Comparison of ENCODE assay signal across 8 cellular contexts in the genomic region with DNA sequence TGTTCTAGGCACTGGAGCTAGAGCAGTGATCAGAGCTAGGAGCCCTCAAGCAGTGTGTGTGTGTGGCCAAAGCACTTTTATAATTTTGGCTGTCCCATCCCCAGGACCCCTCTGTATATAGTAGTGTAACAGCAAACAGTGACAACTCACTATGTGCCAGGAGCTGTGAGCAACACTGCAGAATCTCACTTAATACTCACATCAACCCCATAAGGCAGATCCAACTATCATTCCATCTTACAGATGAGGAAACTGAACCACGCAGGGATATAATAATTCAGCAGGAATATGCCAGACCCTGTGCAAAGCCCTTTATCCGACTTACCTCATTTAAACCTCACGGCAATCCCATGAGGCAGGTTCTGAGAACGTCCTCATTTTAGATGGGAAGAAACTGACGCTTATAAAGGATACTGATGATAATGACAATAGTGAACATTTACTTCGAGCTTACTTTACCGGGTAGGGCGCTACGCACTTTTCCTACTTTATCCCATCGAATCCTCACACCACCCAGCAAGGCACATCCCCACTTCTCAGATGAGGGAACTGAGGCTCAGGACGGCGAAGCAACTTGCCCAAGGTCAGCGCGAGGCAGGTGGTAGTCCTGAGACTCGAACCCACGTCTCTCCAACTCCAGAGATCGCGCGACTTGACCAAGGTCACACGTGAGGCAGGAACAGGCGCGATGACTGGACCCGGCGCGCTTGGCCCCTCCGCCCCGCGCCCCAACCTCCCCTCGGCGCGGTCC. TPM values are rescaled to one million over a fixed set of nuclear protein-coding genes. Genes with fewer than 3 reads are reported as not detected.
DNase-seq lines count a peak whose midpoint lies in the region; ATAC-seq, FAIRE-seq and TF ChIP-seq lines count a peak whose summit lies in the region.

No MANE protein-coding gene starts in this region.

- H3K4me3 ChIP-seq in CD8-positive, alpha-beta T cell (ENCODE audit: low read depth, low read length), result peak overlapping the region; percentile 71
- H3K4me3 ChIP-seq in H7 (ENCODE audit: insufficient read depth, low read depth, low read length), result peak overlapping the region; percentile 92
- peak overlapping the region; percentile 93 to 99 (median 93) for H3K4me3 ChIP-seq in HepG2 (replicated peaks in 1 of 3; ENCODE audit: insufficient read depth in 1 of 3, low read depth in 2 of 3, low read length in 3 of 3)
- peak overlapping the region; percentile 90 to 98 for H3K4me3 ChIP-seq in stomach smooth muscle (ENCODE audit: low read length in 2 of 2)

- peaks cover 46% of the 10 kb centered on the region for H3K4me1 ChIP-seq in CD8-positive, alpha-beta T cell (ENCODE audit: insufficient read depth, low read length)
- H3K4me1 ChIP-seq in HepG2 (ENCODE audit: insufficient read depth, low read length) (peaks cover 57% of the 10 kb centered on the region), stomach smooth muscle (ENCODE audit: control insufficient read depth, insufficient read depth, low read length) (peaks cover 41% of the 10 kb centered on the region)

- no peaks in the 10 kb centered on the region for H3K9me3 Mint-ChIP-seq in CD8-positive, alpha-beta T cell
- peaks cover 0 to 2% (median 0%) of the 10 kb centered on the region in 5 experiments for H3K9me3 Mint-ChIP-seq in brain

- no peak for TF ChIP-seq RAD21 in HepG2 (CRISPR knock-in tag; IDR thresholded peaks at IDR 0.05)

- in situ Hi-C loops in HepG2 (cut with HindIII; ENCODE audit: extremely low pct_ligation_motif_present, low pct_unique_long_range_greater_than_20kb), result no loop called here

- H2AFZ ChIP-seq in HepG2 (ENCODE audit: low read length), result no peak overlapping the region

- peak overlapping the region; percentile 96 for H3K27ac Mint-ChIP-seq in CD8-positive, alpha-beta T cell
- peak overlapping the region; percentile 77 to 98 (median 95) for H3K27ac Mint-ChIP-seq in brain

- H3K27me3 Mint-ChIP-seq in CD8-positive, alpha-beta T cell (ENCODE audit: low read depth), result no peaks in the 10 kb centered on the region
- H3K27me3 Mint-ChIP-seq in brain, result peaks cover 10% of the 10 kb centered on the region

- H3K9ac ChIP-seq in HepG2 (ENCODE audit: insufficient read depth, low read depth, low read length) (peak overlapping the region; percentile 91), stomach smooth muscle (ENCODE audit: low read length in 2 of 2) (peak overlapping the region; percentile 75 to 91)

- intact Hi-C loops in CD8-positive, alpha-beta T cell (cut with DNase I, micrococcal nuclease), result loop anchor here (1.0 to 10.0 kb wide), 8 partner anchors 29 to 321 kb away; a partner anchor contains a TSS
- intact Hi-C loops in HepG2 (cut with micrococcal nuclease; ENCODE audit: unreplicated experiment), result no loop called here

- no peaks in the 10 kb centered on the region for H3K27me3 ChIP-seq in CD8-positive, alpha-beta T cell (ENCODE audit: insufficient read depth, low read length)
- H3K27me3 ChIP-seq in H7 (ENCODE audit: control insufficient read depth, insufficient read depth, low read length) (no peaks in the 10 kb centered on the region), HepG2 (ENCODE audit: control insufficient read depth in 1 of 2, insufficient read depth in 2 of 2, low read length in 2 of 2) (no peaks in the 10 kb centered on the region; a peak in 1 of 5 replicates), stomach smooth muscle (ENCODE audit: control insufficient read depth in 1 of 2, insufficient read depth in 2 of 2, low read length in 2 of 2) (no peaks in the 10 kb centered on the region)

- POLR2A ChIA-PET in CD8-positive, alpha-beta T cell (lab: Charles Lee), result interaction anchor here (1.1 to 3.7 kb wide), 8 partner anchors 11 to 176 kb away, joined by 3 to 26 read pairs (median 6); a partner anchor contains a TSS
- POLR2A ChIA-PET in HepG2 (lab: Yijun Ruan, JAX), result interaction anchor here (0.7 to 7.5 kb wide), 9 partner anchors 10 to 176 kb away, joined by 3 to 92 read pairs (median 6); a partner anchor contains a TSS

- DNase-seq in CD8-positive, alpha-beta T cell, result no peak
- DNase-seq in H7 (no peak), NOMO-1 treated with DMSO at 0.1 percent for 48 hours (lab: John Stamatoyannopoulos, UW; ENCODE audit: unreplicated experiment) (peak; percentile 34), HepG2 (ENCODE audit: low spot score) (peak; percentile 41), NCI-H446 treated with DMSO at 0.1 percent for 48 hours (lab: John Stamatoyannopoulos, UW) (no peak), NCI-H774 (lab: John Stamatoyannopoulos, UW) (no peak)

- H4K20me1 ChIP-seq in HepG2 (ENCODE audit: insufficient read depth, low read length), result peaks cover 9% of the 10 kb centered on the region

- peak overlapping the region; percentile 99 for H3K4me2 ChIP-seq in HepG2 (ENCODE audit: low read depth, low read length)

- peak overlapping the region; percentile 45 for H3K27ac ChIP-seq in CD8-positive, alpha-beta T cell (ENCODE audit: low read depth, low read length)
- H3K27ac ChIP-seq in HepG2 (ENCODE audit: extremely low read length, insufficient read depth, low read length) (peak overlapping the region; percentile 71), stomach smooth muscle (ENCODE audit: low read length) (peak overlapping the region; percentile 53)

- H3K9me3 ChIP-seq in CD8-positive, alpha-beta T cell (ENCODE audit: low read length), result no peaks in the 10 kb centered on the region
- H3K9me3 ChIP-seq in HepG2 (ENCODE audit: low read length) (no peaks in the 10 kb centered on the region), stomach smooth muscle (ENCODE audit: control insufficient read depth in 2 of 2, low read length in 2 of 2) (no peaks in the 10 kb centered on the region)

- no peak; a peak in 1 of 4 replicates for TF ChIP-seq POLR2A in HepG2 (IDR thresholded peaks at IDR 0.05; ENCODE audit: insufficient read depth in 1 of 2, low read depth in 2 of 2, low read length in 2 of 2)

- H3K4me3 Mint-ChIP-seq in CD8-positive, alpha-beta T cell, result peak overlapping the region; percentile 97
- peak overlapping the region; percentile 95 to 99 (median 97) for H3K4me3 Mint-ChIP-seq in brain

- TF ChIP-seq CTCF in CD8-positive, alpha-beta T cell (IDR thresholded peaks at IDR 0.05), result no peak
- TF ChIP-seq CTCF in brain (conservative IDR thresholded peaks at IDR 0.05), result no peak
- TF ChIP-seq CTCF in HepG2 (CRISPR knock-in tag; IDR thresholded peaks at IDR 0.05), result no peak

- no peaks in the 10 kb centered on the region for H3K36me3 ChIP-seq in CD8-positive, alpha-beta T cell (ENCODE audit: insufficient read depth, low read length)
- peaks cover 4% of the 10 kb centered on the region for H3K36me3 ChIP-seq in H7 (replicated peaks; ENCODE audit: control insufficient read depth, insufficient read depth, low read length)
- no peaks in the 10 kb centered on the region; a peak in 1 of 5 replicates for H3K36me3 ChIP-seq in HepG2 (replicated peaks in 1 of 2; ENCODE audit: control insufficient read depth in 1 of 2, insufficient read depth in 2 of 2, low read length in 2 of 2)
- peaks cover 5 to 6% of the 10 kb centered on the region in 2 donors for H3K36me3 ChIP-seq in stomach smooth muscle (ENCODE audit: control insufficient read depth in 2 of 2, insufficient read depth in 2 of 2, low read length in 2 of 2)

- no peak for FAIRE-seq in HepG2 (lab: Jason Lieb, UNC)

- peaks cover 69% of the 10 kb centered on the region for H3K4me1 Mint-ChIP-seq in CD8-positive, alpha-beta T cell (ENCODE audit: low read depth)
- H3K4me1 Mint-ChIP-seq in brain, result peaks cover 49% of the 10 kb centered on the region

- TF ChIP-seq EP300 in HepG2 (IDR thresholded peaks at IDR 0.05; ENCODE audit: low read depth in 2 of 2, low read length in 2 of 2) (no peak), HepG2 (CRISPR knock-in tag; IDR thresholded peaks at IDR 0.05; ENCODE audit: borderline replicate concordance) (no peak)

- H3K79me2 ChIP-seq in HepG2 (ENCODE audit: insufficient read depth, low read length), result peaks cover 54% of the 10 kb centered on the region

- ATAC-seq in CD8-positive, alpha-beta T cell, result no peak
- no peak for ATAC-seq in HepG2

- peaks cover 25% of the 10 kb centered on the region for H3K36me3 Mint-ChIP-seq in CD8-positive, alpha-beta T cell
- peaks cover 33% of the 10 kb centered on the region for H3K36me3 Mint-ChIP-seq in brain

- BruUV-seq in HepG2 (replicated peaks; lab: Mats Ljungman, UMichigan), result TSS peak; percentile 75

- CTCF ChIA-PET in CD8-positive, alpha-beta T cell (lab: Charles Lee), result interaction anchor here (1.3 to 1.7 kb wide), 4 partner anchors 26 to 112 kb away, joined by 4 to 8 read pairs (median 4); no protein-coding TSS in a partner anchor
- CTCF ChIA-PET in HepG2 (lab: Yijun Ruan, JAX; ENCODE audit: low intra/inter-chr PET ratio, low total read pairs), result no interaction called here

- WGBS in HepG2 (ENCODE audit: low lambda C conversion rate), result 26% methylated on average over 20 of the region's 31 CpGs

TF ChIP-seq in HepG2, 621 proteins besides CTCF, POLR2A, EP300 and RAD21 (continues in another document):
- TF ChIP-seq CHCHD3 (CRISPR knock-in tag; IDR thresholded peaks at IDR 0.05) (no peak), ZNF136 (CRISPR knock-in tag; IDR thresholded peaks at IDR 0.05; ENCODE audit: low read depth) (0 out of 2 replicates have a peak, but pooled peaks have one; percentile 36)

RNA-seq across cellular contexts. Expression of a gene that starts 0.7 kb away (rescaled TPM):
- total RNA-seq in CD8-positive, alpha-beta T cell, result 10 to 100 TPM; 61.6 to 63.7 TPM
- 38.4 and 42.8 TPM in 2 replicates for total RNA-seq in H7 (2014; rRNA removed; shearing (Covaris generic))
- polyA plus RNA-seq in brain (ENCODE audit: insufficient read depth, low read depth, low replicate concordance) (40.8 TPM), HepG2 (2011; rRNA removed) (25.2 and 32.2 TPM in 2 replicates)
- total RNA-seq in HepG2 (2016; rRNA removed; fragmentation: Illumina TruSeq; extraction: Trizol), result 25.9 and 29.1 TPM in 2 replicates
- total RNA-seq in HepG2 (2016; cell fraction: cytosol; rRNA removed; fragmentation: Illumina TruSeq; extraction: Trizol; ENCODE audit: low read depth), result 3.9 and 4.0 TPM in 2 replicates
- 24.8 and 29.3 TPM in 2 replicates for total RNA-seq in HepG2 (2016; cell fraction: insoluble cytoplasmic fraction; rRNA removed; fragmentation: Illumina TruSeq; extraction: Trizol)
- total RNA-seq in HepG2 (2016; cell fraction: membrane; rRNA removed; fragmentation: Illumina TruSeq; extraction: Trizol), result 13.9 and 14.1 TPM in 2 replicates
- 11.8 and 14.0 TPM in 2 replicates for total RNA-seq in HepG2 (2016; cell fraction: nucleus; rRNA removed; fragmentation: Illumina TruSeq; extraction: Trizol)
- polyA plus RNA-seq in HepG2 (2011; cell fraction: cytosol; rRNA removed), result 23.4 and 25.8 TPM in 2 replicates
- polyA plus RNA-seq in HepG2 (2011; cell fraction: nucleus; rRNA removed), result 23.2 and 27.6 TPM in 2 replicates
- polyA plus RNA-seq in HepG2 (2012), result 24.8 and 25.8 TPM in 2 replicates
- 4.8 and 4.9 TPM in 2 replicates for polyA plus RNA-seq in HepG2 (2016; cell fraction: cytosol; fragmentation: Illumina TruSeq; extraction: Trizol; ENCODE audit: low read depth)
- 33.1 and 35.6 TPM in 2 replicates for polyA plus RNA-seq in HepG2 (2016; cell fraction: insoluble cytoplasmic fraction; fragmentation: Illumina TruSeq; extraction: Trizol; ENCODE audit: low read depth)
- polyA plus RNA-seq in HepG2 (2016; cell fraction: membrane; fragmentation: Illumina TruSeq; extraction: Trizol; ENCODE audit: low read depth), result 10.1 and 11.5 TPM in 2 replicates
- polyA plus RNA-seq in HepG2 (2016; cell fraction: nucleus; fragmentation: Illumina TruSeq; extraction: Trizol; ENCODE audit: insufficient read depth, low read depth), result 32.5 and 34.1 TPM in 2 replicates
- polyA minus RNA-seq in HepG2 (2011; rRNA and poly(A)+ RNA removed; ENCODE audit: low replicate concordance), result 49.8 and 64.9 TPM in 2 replicates
- 17.8 and 21.5 TPM in 2 replicates for polyA minus RNA-seq in HepG2 (2011; cell fraction: cytosol; rRNA and poly(A)+ RNA removed)
- 8.6 and 10.9 TPM in 2 replicates for polyA minus RNA-seq in HepG2 (2011; cell fraction: nucleus; rRNA and poly(A)+ RNA removed)

Comparison
In these comparisons a context has a peak if more than half of its experiments do, and no peak if none do; other contexts are left out.
1. DNase-seq: peak in NOMO-1 treated with DMSO at 0.1 percent for 48 hours (single experiment) and HepG2 (single experiment); none in CD8-positive, alpha-beta T cell (0 of 7), H7 (single experiment), NCI-H446 treated with DMSO at 0.1 percent for 48 hours (single experiment) and NCI-H774 (single experiment).
2. Peak in every context shown above with its lines, with median percentiles within 50 percentile points of each other: H3K27ac ChIP-seq and H3K4me3 ChIP-seq.